ENCODE assay signal across 10 cellular contexts in the genomic region with DNA sequence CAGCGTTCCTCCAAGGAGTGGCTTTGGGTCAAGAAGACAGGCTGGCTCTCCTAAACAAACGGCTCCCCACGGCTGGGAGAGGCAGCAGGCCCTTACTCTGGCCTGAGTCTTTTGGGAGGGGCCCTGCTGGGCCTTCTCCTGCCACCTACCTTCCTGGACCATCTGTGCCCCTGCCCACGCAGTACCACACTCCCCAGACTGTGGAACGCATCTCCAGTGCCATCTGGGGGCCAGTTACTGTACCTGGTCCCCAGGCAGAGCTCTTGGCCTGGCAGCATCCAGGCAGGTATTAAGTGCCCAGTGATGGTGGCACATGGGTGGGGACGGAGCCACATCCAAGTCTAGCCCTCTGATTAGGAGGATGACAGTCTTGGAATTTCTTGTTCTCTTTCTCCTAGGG. TPM values are rescaled to one million over a fixed set of nuclear protein-coding genes. Genes with fewer than 3 reads are reported as not detected.
A peak's percentile ranks its signal among the peaks of the same experiment; 100 is the strongest.
DNase-seq lines count a peak whose midpoint lies in the region; ATAC-seq and TF ChIP-seq lines count a peak whose summit lies in the region.
"Had no signal": no experiment of that assay in that cellular context is flagged by ENCODE, and none has a peak within 500 bp of the region (broad histone marks: within the 10 kb centered on the region; RNA-seq: fewer than 3 reads in every experiment).

No MANE protein-coding gene starts in this region.

- TF ChIP-seq RAD21 in SK-N-SH (IDR thresholded peaks at IDR 0.05; ENCODE audit: low read length), result peak; percentile 52

- no peaks in the 10 kb centered on the region for H3K27me3 Mint-ChIP-seq in activated T-helper 1 cell treated with anti-CD3 and anti-CD28 coated beads, Interleukin-12 subunit alpha, Interleukin-12 subunit beta, Interleukin-2, Interleukin-4 antibody, amounts not matched to agents 30 ng/mL and 10 ng/mL and 1 ng/mL, durations not matched to agents 14 hours and 24 hours and 36 hours (ENCODE audit: insufficient read depth)
- H3K27me3 Mint-ChIP-seq: stimulated activated naive CD8-positive, alpha-beta T cell treated with anti-CD3 and anti-CD28 coated beads, Interleukin-15, Interleukin-2, amounts not matched to agents 100 ng/mL and 50 ng/mL, for 24 hours had no signal

- H3F3A ChIP-seq in SK-N-SH (replicated peaks; ENCODE audit: insufficient read depth), result peaks cover 17% of the 10 kb centered on the region

- H3K4me3 ChIP-seq in SK-N-SH (ENCODE audit: low read depth in 2 of 2, low read length in 1 of 2) (no peak overlapping the region), gastroesophageal sphincter (no peak overlapping the region)

- no peaks in the 10 kb centered on the region; the same call in 1 of the 2 replicates for H3K79me2 ChIP-seq in SK-N-SH (ENCODE audit: insufficient read depth)

- no peak for TF ChIP-seq POLR2A in gastroesophageal sphincter (IDR thresholded peaks at IDR 0.05)

- 79% methylated on average over 4 of the region's 6 CpGs for WGBS in SK-N-SH (ENCODE audit: low lambda C conversion rate)
- WGBS in gastroesophageal sphincter (ENCODE audit: low coverage in 1 of 2), 2 donors, result 47 to 71% methylated on average over 3 to 5 of the region's 6 CpGs

- no peak overlapping the region for H3K4me2 ChIP-seq in SK-N-SH

- H3K27ac ChIP-seq in SK-N-SH (ENCODE audit: low read depth in 2 of 2, low read length in 1 of 2), result no peak overlapping the region; a peak in 1 of 4 replicates
- no peak overlapping the region for H3K27ac ChIP-seq in gastroesophageal sphincter

- no peaks in the 10 kb centered on the region for H3K27me3 ChIP-seq in SK-N-SH (ENCODE audit: insufficient read depth)
- no peaks in the 10 kb centered on the region for H3K27me3 ChIP-seq in gastroesophageal sphincter

- H4K20me1 ChIP-seq in SK-N-SH (ENCODE audit: insufficient read depth), result no peaks in the 10 kb centered on the region

- H3K36me3 ChIP-seq in SK-N-SH (replicated peaks in 1 of 2; ENCODE audit: control insufficient read depth in 1 of 2, insufficient read depth in 2 of 2, low read length in 1 of 2), result peaks cover 18 to 27% of the 10 kb centered on the region in 2 experiments
- H3K36me3 ChIP-seq in gastroesophageal sphincter, result peaks cover 0 to 34% of the 10 kb centered on the region in 2 donors

- no peak overlapping the region for H3K4me3 Mint-ChIP-seq in activated T-helper 1 cell treated with anti-CD3 and anti-CD28 coated beads, Interleukin-12 subunit alpha, Interleukin-12 subunit beta, Interleukin-2, Interleukin-4 antibody, amounts not matched to agents 30 ng/mL and 10 ng/mL and 1 ng/mL, durations not matched to agents 14 hours and 24 hours and 36 hours
- H3K4me3 Mint-ChIP-seq: stimulated activated naive CD8-positive, alpha-beta T cell treated with anti-CD3 and anti-CD28 coated beads, Interleukin-15, Interleukin-2, amounts not matched to agents 100 ng/mL and 50 ng/mL, for 24 hours; T-helper 1 cell treated with Interleukin-12 subunit alpha and Interleukin-12 subunit beta and Interleukin-4 antibody, amounts not matched to agents 30 μg/mL and 1 μg/mL, for 36 hours had no signal

- no peak overlapping the region for H3K27ac Mint-ChIP-seq in activated T-helper 1 cell treated with anti-CD3 and anti-CD28 coated beads, Interleukin-12 subunit alpha, Interleukin-12 subunit beta, Interleukin-2, Interleukin-4 antibody, amounts not matched to agents 30 ng/mL and 10 ng/mL and 1 ng/mL, durations not matched to agents 14 hours and 24 hours and 36 hours
- H3K27ac Mint-ChIP-seq: stimulated activated naive CD8-positive, alpha-beta T cell treated with anti-CD3 and anti-CD28 coated beads, Interleukin-15, Interleukin-2, amounts not matched to agents 100 ng/mL and 50 ng/mL, for 24 hours; T-helper 1 cell treated with Interleukin-12 subunit alpha and Interleukin-12 subunit beta and Interleukin-4 antibody, amounts not matched to agents 30 μg/mL and 1 μg/mL, for 36 hours had no signal

- no peaks in the 10 kb centered on the region for H3K9me3 ChIP-seq in SK-N-SH
- no peaks in the 10 kb centered on the region for H3K9me3 ChIP-seq in gastroesophageal sphincter

- TF ChIP-seq CTCF in SK-N-SH (IDR thresholded peaks at IDR 0.05), result peak; percentile 40
- TF ChIP-seq CTCF in gastroesophageal sphincter (IDR thresholded peaks at IDR 0.05), result no peak

- no peak overlapping the region for H3K9ac ChIP-seq in SK-N-SH

- H3K4me1 ChIP-seq in SK-N-SH (ENCODE audit: control insufficient read depth in 1 of 2, insufficient read depth in 2 of 2, low read depth in 1 of 2, low read length in 1 of 2) (peaks cover 0 to 10% of the 10 kb centered on the region in 2 experiments; a peak in 1 of 4 replicates), gastroesophageal sphincter (no peaks in the 10 kb centered on the region)

- H3K4me1 Mint-ChIP-seq in activated T-helper 1 cell treated with anti-CD3 and anti-CD28 coated beads, Interleukin-12 subunit alpha, Interleukin-12 subunit beta, Interleukin-2, Interleukin-4 antibody, amounts not matched to agents 30 ng/mL and 10 ng/mL and 1 ng/mL, durations not matched to agents 14 hours and 24 hours and 36 hours (ENCODE audit: low read depth), result no peaks in the 10 kb centered on the region

- ATAC-seq in stimulated activated naive CD8-positive, alpha-beta T cell treated with anti-CD3 and anti-CD28 coated beads, Interleukin-15, Interleukin-2, amounts not matched to agents 100 U/mL and 50 U/mL, for 24 hours, result peak; percentile 80
- no peak for ATAC-seq in gastroesophageal sphincter

- no peaks in the 10 kb centered on the region for H3K9me3 Mint-ChIP-seq in activated T-helper 1 cell treated with anti-CD3 and anti-CD28 coated beads, Interleukin-12 subunit alpha, Interleukin-12 subunit beta, Interleukin-2, Interleukin-4 antibody, amounts not matched to agents 30 ng/mL and 10 ng/mL and 1 ng/mL, durations not matched to agents 14 hours and 24 hours and 36 hours
- H3K9me3 Mint-ChIP-seq: stimulated activated naive CD8-positive, alpha-beta T cell treated with anti-CD3 and anti-CD28 coated beads, Interleukin-15, Interleukin-2, amounts not matched to agents 100 ng/mL and 50 ng/mL, for 24 hours; T-helper 1 cell treated with Interleukin-12 subunit alpha and Interleukin-12 subunit beta and Interleukin-4 antibody, amounts not matched to agents 30 μg/mL and 1 μg/mL, for 36 hours had no signal

- no peaks in the 10 kb centered on the region for H3K9me2 ChIP-seq in SK-N-SH

- CTCF ChIA-PET in SK-N-SH (lab: Yijun Ruan, JAX), result interaction anchor here (1.1 to 5.5 kb wide), 12 partner anchors 10 to 180 kb away, joined by 3 to 40 read pairs (median 12); partner anchors contain the start of gene ALKBH4

- no peak overlapping the region for H2AFZ ChIP-seq in SK-N-SH (ENCODE audit: low read depth)

- POLR2A ChIA-PET in SK-N-SH (lab: Yijun Ruan, JAX), result interaction anchor here (0.6 kb wide), 1 partner anchor 55 kb away, joined by 3 read pairs; the partner anchor contains the start of gene PRKRIP1

- H3K36me3 Mint-ChIP-seq in activated T-helper 1 cell treated with anti-CD3 and anti-CD28 coated beads, Interleukin-12 subunit alpha, Interleukin-12 subunit beta, Interleukin-2, Interleukin-4 antibody, amounts not matched to agents 30 ng/mL and 10 ng/mL and 1 ng/mL, durations not matched to agents 14 hours and 24 hours and 36 hours (ENCODE audit: low read depth), result peaks cover 11% of the 10 kb centered on the region

- TF ChIP-seq EP300 in SK-N-SH (IDR thresholded peaks at IDR 0.05; ENCODE audit: borderline replicate concordance in 1 of 2, low read depth in 1 of 2, low read length in 1 of 2) (no peak), gastroesophageal sphincter (IDR thresholded peaks at IDR 0.05) (no peak)

- peak; percentile 37 for DNase-seq in activated T-helper 1 cell treated with Interleukin-2 at 50 U/mL for 16 hours (ENCODE audit: low read depth)
- no peak for DNase-seq in activated T-helper 1 cell treated with anti-CD3 and anti-CD28 coated beads, Interleukin-12 subunit alpha, Interleukin-12 subunit beta, Interleukin-2, Interleukin-4 antibody, amounts not matched to agents 30 ng/mL and 10 ng/mL and 1 ng/mL, durations not matched to agents 14 hours and 24 hours and 36 hours (ENCODE audit: low spot score)
- DNase-seq in SK-N-SH, result no peak
- peak; percentile 44 for DNase-seq in dermis blood vessel endothelial cell
- peak; percentile 51 for DNase-seq in stimulated activated naive CD8-positive, alpha-beta T cell treated with anti-CD3 and anti-CD28 coated beads, Interleukin-15, Interleukin-2, amounts not matched to agents 100 U/mL and 50 U/mL, for 24 hours
- DNase-seq in pons (ENCODE audit: low spot score), result no peak
- DNase-seq in 8988T, result no peak

- intact Hi-C loops in activated T-helper 1 cell treated with anti-CD3 and anti-CD28 coated beads, Interleukin-12 subunit alpha, Interleukin-12 subunit beta, Interleukin-2, Interleukin-4 antibody, amounts not matched to agents 30 ng/mL and 10 ng/mL and 1 ng/mL, durations not matched to agents 14 hours and 24 hours and 36 hours (cut with micrococcal nuclease), result loop anchor here (1.0 kb wide), 2 partner anchors 38 to 46 kb away; no protein-coding TSS in a partner anchor

RNA-seq across cellular contexts. Expression of gene ALKBH4, which starts 14.4 kb away (rescaled TPM):
- total RNA-seq in activated T-helper 1 cell treated with anti-CD3 and anti-CD28 coated beads, Interleukin-12 subunit alpha, Interleukin-12 subunit beta, Interleukin-2, Interleukin-4 antibody, amounts not matched to agents 30 ng/mL and 10 ng/mL and 1 ng/mL, durations not matched to agents 14 hours and 24 hours and 36 hours, result 10.7 and 11.2 TPM in 2 replicates
- polyA plus RNA-seq in SK-N-SH (2012; rRNA removed), result 13.7 and 18.1 TPM in 2 replicates
- polyA plus RNA-seq in SK-N-SH (2012; cell fraction: cytosol; rRNA removed), result 7.6 and 13.8 TPM in 2 replicates
- 6.0 and 10.8 TPM in 2 replicates for polyA plus RNA-seq in SK-N-SH (2012; cell fraction: nucleus; rRNA removed)
- total RNA-seq in dermis blood vessel endothelial cell (11.6 and 25.5 TPM in 2 replicates), gastroesophageal sphincter (10 to 100 TPM in 3 of 4 donors, 1 to 10 TPM in 1; 9.7 to 31.6 (median 14.8) TPM)

RNA-seq across cellular contexts. Expression of gene LRWD1, which starts 14.5 kb away (rescaled TPM):
- total RNA-seq in activated T-helper 1 cell treated with anti-CD3 and anti-CD28 coated beads, Interleukin-12 subunit alpha, Interleukin-12 subunit beta, Interleukin-2, Interleukin-4 antibody, amounts not matched to agents 30 ng/mL and 10 ng/mL and 1 ng/mL, durations not matched to agents 14 hours and 24 hours and 36 hours, result 32.9 and 36.3 TPM in 2 replicates
- polyA plus RNA-seq in SK-N-SH (2012; rRNA removed), result 44.9 and 53.2 TPM in 2 replicates
- polyA plus RNA-seq in SK-N-SH (2012; cell fraction: cytosol; rRNA removed), result 21.1 and 32.5 TPM in 2 replicates
- 89.9 and 156 TPM in 2 replicates for polyA plus RNA-seq in SK-N-SH (2012; cell fraction: nucleus; rRNA removed)
- total RNA-seq in dermis blood vessel endothelial cell, result 21.6 and 28.8 TPM in 2 replicates
- 10 to 100 TPM in 3 of 4 donors, 1 to 10 TPM in 1; 7.5 to 24.4 (median 12.3) TPM for total RNA-seq in gastroesophageal sphincter

RNA-seq across cellular contexts. Expression of gene ORAI2, which starts 16.9 kb away (rescaled TPM):
- total RNA-seq in activated T-helper 1 cell treated with anti-CD3 and anti-CD28 coated beads, Interleukin-12 subunit alpha, Interleukin-12 subunit beta, Interleukin-2, Interleukin-4 antibody, amounts not matched to agents 30 ng/mL and 10 ng/mL and 1 ng/mL, durations not matched to agents 14 hours and 24 hours and 36 hours, result 55.2 and 59.9 TPM in 2 replicates
- 78.7 and 85.8 TPM in 2 replicates for polyA plus RNA-seq in SK-N-SH (2012; rRNA removed)
- polyA plus RNA-seq in SK-N-SH (2012; cell fraction: cytosol; rRNA removed), result 45.2 and 61.9 TPM in 2 replicates
- polyA plus RNA-seq in SK-N-SH (2012; cell fraction: nucleus; rRNA removed), result 38.0 and 52.2 TPM in 2 replicates
- total RNA-seq in dermis blood vessel endothelial cell, result 94.3 and 147 TPM in 2 replicates
- 10 to 100 TPM in 1 of 4 donors, 1 to 10 TPM in 3; 3.3 to 15.6 (median 6.7) TPM for total RNA-seq in gastroesophageal sphincter

RNA-seq across cellular contexts. Expression of gene POLR2J, which starts 28.5 kb away (rescaled TPM):
- 49.7 and 55.3 TPM in 2 replicates for total RNA-seq in activated T-helper 1 cell treated with anti-CD3 and anti-CD28 coated beads, Interleukin-12 subunit alpha, Interleukin-12 subunit beta, Interleukin-2, Interleukin-4 antibody, amounts not matched to agents 30 ng/mL and 10 ng/mL and 1 ng/mL, durations not matched to agents 14 hours and 24 hours and 36 hours
- polyA plus RNA-seq in SK-N-SH (2012; rRNA removed), result 290 and 299 TPM in 2 replicates
- 218 and 258 TPM in 2 replicates for polyA plus RNA-seq in SK-N-SH (2012; cell fraction: cytosol; rRNA removed)
- 70.9 and 86.9 TPM in 2 replicates for polyA plus RNA-seq in SK-N-SH (2012; cell fraction: nucleus; rRNA removed)
- total RNA-seq in dermis blood vessel endothelial cell (19.9 and 22.4 TPM in 2 replicates), gastroesophageal sphincter (10 to 100 TPM in 3 of 4 donors, 1 to 10 TPM in 1; 6.7 to 24.1 (median 19.9) TPM)

RNA-seq across cellular contexts. Expression of gene PRKRIP1, which starts 54.1 kb away (rescaled TPM):
- total RNA-seq in activated T-helper 1 cell treated with anti-CD3 and anti-CD28 coated beads, Interleukin-12 subunit alpha, Interleukin-12 subunit beta, Interleukin-2, Interleukin-4 antibody, amounts not matched to agents 30 ng/mL and 10 ng/mL and 1 ng/mL, durations not matched to agents 14 hours and 24 hours and 36 hours, result 25.7 and 28.3 TPM in 2 replicates
- 41.2 and 55.0 TPM in 2 replicates for polyA plus RNA-seq in SK-N-SH (2012; rRNA removed)
- 27.2 and 30.5 TPM in 2 replicates for polyA plus RNA-seq in SK-N-SH (2012; cell fraction: cytosol; rRNA removed)
- 216 and 262 TPM in 2 replicates for polyA plus RNA-seq in SK-N-SH (2012; cell fraction: nucleus; rRNA removed)
- 15.9 and 18.0 TPM in 2 replicates for total RNA-seq in dermis blood vessel endothelial cell
- 10 to 100 TPM; 11.7 to 48.7 (median 24.4) TPM for total RNA-seq in gastroesophageal sphincter

Comparison
In these comparisons a context has a peak if more than half of its experiments do, and no peak if none do; other contexts are left out.
1. DNase-seq: peak in activated T-helper 1 cell treated with Interleukin-2 at 50 U/mL for 16 hours (single experiment), dermis blood vessel endothelial cell (single experiment) and stimulated activated naive CD8-positive, alpha-beta T cell treated with anti-CD3 and anti-CD28 coated beads, Interleukin-15, Interleukin-2, amounts not matched to agents 100 U/mL and 50 U/mL, for 24 hours (single experiment); none in activated T-helper 1 cell treated with anti-CD3 and anti-CD28 coated beads, Interleukin-12 subunit alpha, Interleukin-12 subunit beta, Interleukin-2, Interleukin-4 antibody, amounts not matched to agents 30 ng/mL and 10 ng/mL and 1 ng/mL, durations not matched to agents 14 hours and 24 hours and 36 hours (single experiment), SK-N-SH (single experiment), pons (single experiment) and 8988T (single experiment).